Comparison of ENCODE assay signal across 8 cellular contexts in genomic region chrX:130268500-130269170, GRCh38. TPM values are rescaled to one million over a fixed set of nuclear protein-coding genes. Genes with fewer than 3 reads are reported as not detected.
DNase-seq lines count a peak whose midpoint lies in the region; ATAC-seq and TF ChIP-seq lines count a peak whose summit lies in the region.

ZNF280C (minus strand) TSS chrX:130268899; CDS start chrX:130260449, 8,450 bp downstream.

- H4K20me1 ChIP-seq in mammary epithelial cell (ENCODE audit: insufficient read depth, low read length) (no peaks in the 10 kb centered on the region), smooth muscle cell (ENCODE audit: low read depth) (no peaks in the 10 kb centered on the region)

- peak within 1 kb of the TSS; percentile 55 to 80 (median 74) for H3K4me3 ChIP-seq in mammary epithelial cell (replicated peaks in 1 of 3; ENCODE audit: insufficient read depth in 1 of 3, low read depth in 2 of 3, low read length in 3 of 3)
- peak within 1 kb of the TSS; percentile 79 for H3K4me3 ChIP-seq in smooth muscle cell

- H3K79me2 ChIP-seq in mammary epithelial cell (ENCODE audit: insufficient read depth, low read length) (peaks cover 24% of the 10 kb centered on the region), smooth muscle cell (ENCODE audit: low read depth) (peaks cover 32% of the 10 kb centered on the region)

- H2AFZ ChIP-seq in mammary epithelial cell (ENCODE audit: low read depth, low read length) = peak within 1 kb of the TSS; percentile 86
- peak within 1 kb of the TSS; percentile 36 for H2AFZ ChIP-seq in smooth muscle cell (ENCODE audit: low read depth)

- BruUV-seq in mammary epithelial cell (replicated peaks; lab: Mats Ljungman, UMichigan) = no TSS peak

- H3K9ac ChIP-seq in mammary epithelial cell (ENCODE audit: insufficient read depth, low read length) = peak within 1 kb of the TSS; percentile 79
- H3K9ac ChIP-seq in smooth muscle cell (ENCODE audit: low read depth) = peak within 1 kb of the TSS; percentile 71

- H3K4me1 ChIP-seq in mammary epithelial cell (ENCODE audit: insufficient read depth, low read length) (no peaks in the 10 kb centered on the region), smooth muscle cell (ENCODE audit: low read depth) (peaks cover 9% of the 10 kb centered on the region)

- no peaks in the 10 kb centered on the region for H3K27me3 ChIP-seq in mammary epithelial cell (ENCODE audit: insufficient read depth, low read length)
- H3K27me3 ChIP-seq in smooth muscle cell (ENCODE audit: low read depth) = no peaks in the 10 kb centered on the region

- H3K4me2 ChIP-seq in mammary epithelial cell (ENCODE audit: insufficient read depth, low read depth, low read length) (peak within 1 kb of the TSS; percentile 58), smooth muscle cell (peak within 1 kb of the TSS; percentile 90)

- CTCF ChIA-PET in mammary epithelial cell (lab: Charles Lee; ENCODE audit: low non-redundant PET) = no interaction called here

- ATAC-seq in GM18873 (IDR thresholded peaks at IDR 0.05; ENCODE audit: low FRiP score, unreplicated experiment) (peak; percentile 78), HG03135 (IDR thresholded peaks at IDR 0.05; ENCODE audit: unreplicated experiment) (peak; percentile 97)

- DNase-seq in AG08396 (ENCODE audit: low spot score) = peak; percentile 92
- peak; percentile 91 for DNase-seq in NCI-H2171 treated with DMSO at 0.1 percent for 48 hours (lab: John Stamatoyannopoulos, UW)
- DNase-seq in mammary epithelial cell = peak; percentile 86
- DNase-seq in iPS-NIHi7 (ENCODE audit: extremely low spot score) = peak; percentile 97
- peak; percentile 36 for DNase-seq in smooth muscle cell (lab: John Stamatoyannopoulos, UW; ENCODE audit: unreplicated experiment)

- in situ Hi-C loops in mammary epithelial cell (cut with MboI; ENCODE audit: low sequenced_read_pairs in 2 of 2) = no loop called here

- H3F3A ChIP-seq in smooth muscle cell (ENCODE audit: low read depth) = no peaks in the 10 kb centered on the region

- intact Hi-C loops in mammary epithelial cell (cut with micrococcal nuclease) = loop anchor here (2.0 kb wide), 1 partner anchor 62 kb away; no protein-coding TSS in a partner anchor

- H3K36me3 ChIP-seq in mammary epithelial cell (ENCODE audit: insufficient read depth, low read length) (no peaks in the 10 kb centered on the region), smooth muscle cell (ENCODE audit: low read depth) (no peaks in the 10 kb centered on the region)

- H3K27ac ChIP-seq in VCaP (peak within 1 kb of the TSS; percentile 82), mammary epithelial cell (ENCODE audit: insufficient read depth, low read depth, low read length) (peak within 1 kb of the TSS; percentile 62), smooth muscle cell (ENCODE audit: low read depth) (peak within 1 kb of the TSS; percentile 82)

- TF ChIP-seq CTCF in VCaP (conservative IDR thresholded peaks at IDR 0.05) = peak; percentile 54
- peak in 1 of 2 donors; percentile 41 for TF ChIP-seq CTCF in mammary epithelial cell (conservative IDR thresholded peaks at IDR 0.05 in 1 of 2, IDR thresholded peaks at IDR 0.05 in 1 of 2; ENCODE audit: extremely low read depth in 1 of 2, insufficient read depth in 1 of 2, low read depth in 1 of 2, low read length in 2 of 2)
- TF ChIP-seq CTCF in smooth muscle cell (IDR thresholded peaks at IDR 0.05; ENCODE audit: borderline replicate concordance, insufficient read depth, poor library complexity, severe bottlenecking) = no peak

- no peaks in the 10 kb centered on the region for H3K9me3 ChIP-seq in mammary epithelial cell (replicated peaks; ENCODE audit: insufficient read depth, low read length)
- no peaks in the 10 kb centered on the region for H3K9me3 ChIP-seq in smooth muscle cell (replicated peaks; ENCODE audit: low read depth)

- WGBS in mammary epithelial cell (ENCODE audit: low coverage, missing lambda C conversion rate) = 34% methylated on average over 15 of the region's 55 CpGs
- 49% methylated on average over 52 of the region's 55 CpGs for WGBS in smooth muscle cell (ENCODE audit: low lambda C conversion rate)

- dilution Hi-C loops in mammary epithelial cell (cut with HindIII; ENCODE audit: low sequenced_read_pairs) = no loop called here

RNA-seq across cellular contexts. Expression of gene ZNF280C, which starts in this region (rescaled TPM):
- total RNA-seq in mammary epithelial cell (1 to 10 TPM; 4.8 to 5.1 TPM), smooth muscle cell (7.7 and 12.4 TPM in 2 replicates)
- polyA plus RNA-seq in mammary epithelial cell (2.9 TPM), smooth muscle cell (1.5 TPM in 2 replicates)
- 5.1 TPM for polyA minus RNA-seq in mammary epithelial cell

Comparison
In these comparisons a context has a peak if more than half of its experiments do, and no peak if none do; other contexts are left out.
1. Peak in every context shown above with its lines: DNase-seq, ATAC-seq, H3K4me3 ChIP-seq and H3K27ac ChIP-seq.
2. DNase-seq: peak in every context shown above with its lines; median percentile 97 in iPS-NIHi7; 92 in AG08396; 91 in NCI-H2171 treated with DMSO at 0.1 percent for 48 hours; 86 in mammary epithelial cell; 36 in smooth muscle cell.